In genomic region chr19:3464797-3465235, GRCh38 we compare ENCODE assay signal across 31 cellular contexts. TPM values are rescaled to one million over a fixed set of nuclear protein-coding genes. Genes with fewer than 3 reads are reported as not detected.
DNase-seq lines count a peak whose midpoint lies in the region; ATAC-seq, FAIRE-seq and TF ChIP-seq lines count a peak whose summit lies in the region.
"Had no signal": no experiment of that assay in that cellular context is flagged by ENCODE, and none has a peak within 500 bp of the region (broad histone marks: within the 10 kb centered on the region; RNA-seq: fewer than 3 reads in every experiment).

No MANE protein-coding gene starts in this region.

- H3K4me2 ChIP-seq in H9 (ENCODE audit: insufficient read depth, insufficient read length, low read length): peak overlapping the region; percentile 14
- no peak overlapping the region for H3K4me2 ChIP-seq in K562 (ENCODE audit: insufficient read depth, low read length)

- H3K4me3 ChIP-seq in K562: no peak overlapping the region
- H3K4me3 ChIP-seq in stomach: no peak overlapping the region

- TF ChIP-seq POLR2A in K562 (conservative IDR thresholded peaks at IDR 0.05) (no peak), stomach (IDR thresholded peaks at IDR 0.05) (no peak), GM12892 (IDR thresholded peaks at IDR 0.05; ENCODE audit: low read depth, low read length) (no peak)

- no peak overlapping the region for H4K5ac ChIP-seq in H9 (ENCODE audit: insufficient read length, low read depth, low read length)

- H3K27ac Mint-ChIP-seq in H9: no peak overlapping the region
- H3K27ac Mint-ChIP-seq: activated CD8-positive, alpha-beta T cell treated with anti-CD3 and anti-CD28 coated beads for 36 hours; activated naive CD4-positive, alpha-beta T cell treated with anti-CD3 and anti-CD28 coated beads, Interleukin-2, amount 50 U/mL, for 24 hours; activated T-helper 17 cell treated with anti-CD3 and anti-CD28 coated beads, Interleukin-2, amount 50 U/mL, for 72 hours had no signal

- no peak overlapping the region for H2AK5ac ChIP-seq in H9 (ENCODE audit: insufficient read length, low read length)

- no peaks in the 10 kb centered on the region for H4K20me1 ChIP-seq in H9 (ENCODE audit: control insufficient read depth, insufficient read depth, insufficient read length)
- H4K20me1 ChIP-seq in K562 (replicated peaks; ENCODE audit: control insufficient read depth, insufficient read depth, low read length): no peaks in the 10 kb centered on the region

- peaks cover 11 to 17% of the 10 kb centered on the region in 2 experiments for H3K9me3 Mint-ChIP-seq in H9
- H3K9me3 Mint-ChIP-seq: activated naive CD4-positive, alpha-beta T cell treated with anti-CD3 and anti-CD28 coated beads, Interleukin-2, amount 50 U/mL, for 24 hours; activated T-helper 17 cell treated with anti-CD3 and anti-CD28 coated beads, Interleukin-2, amount 50 U/mL, for 72 hours; central memory CD8-positive, alpha-beta T cell had no signal

- H3K4me1 ChIP-seq in H9 (ENCODE audit: insufficient read depth, low read length) (no peaks in the 10 kb centered on the region), K562 (replicated peaks in 1 of 2; ENCODE audit: control insufficient read depth in 2 of 2, insufficient read depth in 2 of 2, low read length in 2 of 2) (peaks cover 0 to 31% of the 10 kb centered on the region in 2 experiments; a peak in 2 of 5 replicates), stomach (peaks cover 11 to 73% (median 42%) of the 10 kb centered on the region in 4 donors)
- H3K4me1 ChIP-seq: BE2C had no signal

- CTCF ChIA-PET in K562 (lab: Yijun Ruan, JAX; ENCODE audit: low intra/inter-chr PET ratio): no interaction called here

- peaks cover 95% of the 10 kb centered on the region for H3K27me3 Mint-ChIP-seq in H9 (ENCODE audit: low read depth)
- H3K27me3 Mint-ChIP-seq: activated CD8-positive, alpha-beta T cell treated with anti-CD3 and anti-CD28 coated beads for 36 hours; activated naive CD4-positive, alpha-beta T cell treated with anti-CD3 and anti-CD28 coated beads, Interleukin-2, amount 50 U/mL, for 24 hours; activated T-helper 17 cell treated with anti-CD3 and anti-CD28 coated beads, Interleukin-2, amount 50 U/mL, for 72 hours; central memory CD8-positive, alpha-beta T cell; stimulated activated naive CD8-positive, alpha-beta T cell treated with anti-CD3 and anti-CD28 coated beads, Interleukin-15, amount 100 ng/mL, for 72 hours had no signal

- intact Hi-C loops in K562 (cut with micrococcal nuclease): no loop called here
- intact Hi-C loops in stomach (cut with DNase I; ENCODE audit: low total_unique reads): no loop called here

- peaks cover 0 to 4% (median 0%) of the 10 kb centered on the region in 3 experiments; a peak in 2 of 7 replicates for H3K36me3 Mint-ChIP-seq in H9 (ENCODE audit: insufficient read depth in 1 of 3, low read depth in 3 of 3)

- no peak overlapping the region for H4K8ac ChIP-seq in H9 (replicated peaks; ENCODE audit: insufficient read length, low read depth, low read length)

- no peak overlapping the region for H3K56ac ChIP-seq in H9 (ENCODE audit: insufficient read length, low read depth, low read length)

- DNase-seq in H9 (no peak), K562 (ENCODE audit: extremely low read depth in 1 of 4, low spot score in 3 of 4) (peak in 2 of 4 experiments; percentile 34 to 37), islet precursor cell (peak; percentile 54), stomach (no peak), NOMO-1 (lab: John Stamatoyannopoulos, UW; ENCODE audit: unreplicated experiment in 2 of 2) (no peak), GM12892 (ENCODE audit: insufficient read length) (no peak), OCI-M1 (lab: John Stamatoyannopoulos, UW) (no peak)
- no peak for DNase-seq in NK-92 treated with Interleukin-12 subunit alpha and Interleukin-12 subunit beta, amount 100 ng/mL, for 24 hours (lab: John Stamatoyannopoulos, UW)
- DNase-seq: ACHN; activated CD4-positive, alpha-beta T cell treated with anti-CD3 and anti-CD28 coated beads for 1 hour; activated CD8-positive, alpha-beta T cell treated with anti-CD3 and anti-CD28 coated beads for 36 hours; BE2C; dermis blood vessel endothelial cell; DMS153; Karpas-422; MV-4-11; NCI-H146; NCI-H2107; NCI-H774; small intestine; stimulated activated CD4-positive, alpha-beta T cell treated with anti-CD3 and anti-CD28 coated beads, Interleukin-1b, Interleukin-23, amount 100 ng/mL, for 48 hours; stimulated activated CD8-positive, alpha-beta memory T cell treated with anti-CD3 and anti-CD28 coated beads, Interleukin-4, amount 100 ng/mL, for 48 hours; stimulated activated naive CD8-positive, alpha-beta T cell treated with anti-CD3 and anti-CD28 coated beads, Interleukin-15, amount 100 ng/mL, for 72 hours; T-helper 2 cell; trophoblast cell had no signal

- no peak overlapping the region for H2BK20ac ChIP-seq in H9 (ENCODE audit: low read depth, low read length, poor library complexity, severe bottlenecking)

- H3K79me1 ChIP-seq in H9 (ENCODE audit: insufficient read depth, low read depth, low read length, poor library complexity, severe bottlenecking): no peaks in the 10 kb centered on the region

- H4K91ac ChIP-seq in H9 (ENCODE audit: insufficient read length, low read depth, low read length): no peak overlapping the region

- WGBS in H9 (ENCODE audit: extremely low coverage, insufficient read length, low lambda C conversion rate): no CpG with 5 or more reads among the region's 23 CpGs
- 75% methylated on average over 10 of the region's 23 CpGs for WGBS in K562 (ENCODE audit: insufficient coverage, low coverage, missing lambda C conversion rate)
- WGBS in stomach, 5 donors: 79 to 82% (median 82%) methylated on average over 15 to 23 of the region's 23 CpGs

- H3K4ac ChIP-seq in H9 (ENCODE audit: low read depth, low read length): no peak overlapping the region

- POLR2A ChIA-PET in K562 (lab: Yijun Ruan, JAX): no interaction called here

- H3K36me3 ChIP-seq in K562 (ENCODE audit: control insufficient read depth, insufficient read depth, low read length) (peaks cover 33% of the 10 kb centered on the region; the same call in 2 of the 3 replicates), stomach (peaks cover 38 to 60% (median 52%) of the 10 kb centered on the region in 4 donors)

- H3K9ac ChIP-seq in H9 (ENCODE audit: extremely low read depth, insufficient read length, low read length) (no peak overlapping the region), K562 (ENCODE audit: insufficient read depth in 1 of 2, low read depth in 2 of 2, low read length in 2 of 2) (no peak overlapping the region; a peak in 1 of 4 replicates)

- H3K4me3 Mint-ChIP-seq in H9: peak overlapping the region; percentile 40 to 79; a peak in 4 of 5 replicates
- H3K4me3 Mint-ChIP-seq: activated CD8-positive, alpha-beta T cell treated with anti-CD3 and anti-CD28 coated beads for 36 hours; activated naive CD4-positive, alpha-beta T cell treated with anti-CD3 and anti-CD28 coated beads, Interleukin-2, amount 50 U/mL, for 24 hours; activated T-helper 17 cell treated with anti-CD3 and anti-CD28 coated beads, Interleukin-2, amount 50 U/mL, for 72 hours; central memory CD8-positive, alpha-beta T cell; stimulated activated naive CD8-positive, alpha-beta T cell treated with anti-CD3 and anti-CD28 coated beads, Interleukin-15, amount 100 ng/mL, for 72 hours had no signal

- H2BK120ac ChIP-seq in H9 (ENCODE audit: low read depth, low read length, poor library complexity, severe bottlenecking): no peak overlapping the region

- no TSS peak for BruUV-seq in K562 (replicated peaks; lab: Mats Ljungman, UMichigan)

- H2BK12ac ChIP-seq in H9 (ENCODE audit: insufficient read length, low read depth, low read length): no peak overlapping the region

- TF ChIP-seq RAD21 in K562 (CRISPR knock-in tag; conservative IDR thresholded peaks at IDR 0.05 in 1 of 2, IDR thresholded peaks at IDR 0.05 in 1 of 2): no peak

- in situ Hi-C loops in K562 (cut with MboI): no loop called here

- H3K27ac ChIP-seq in H9 (ENCODE audit: insufficient read length, low read depth, low read length): no peak overlapping the region
- H3K27ac ChIP-seq in K562 (ENCODE audit: extremely low read depth, low read depth, low read length): no peak overlapping the region
- peak overlapping the region in 4 of 5 donors; percentile 8 to 90 (median 57) for H3K27ac ChIP-seq in stomach

- H3K18ac ChIP-seq in H9 (ENCODE audit: insufficient read length, low read depth, low read length): no peak overlapping the region

- no peaks in the 10 kb centered on the region for H3K9me3 ChIP-seq in H9 (ENCODE audit: control insufficient read depth, low read depth, low read length)
- H3K9me3 ChIP-seq in K562 (replicated peaks; ENCODE audit: control insufficient read depth, insufficient read depth, low read depth, low read length): peaks cover 7% of the 10 kb centered on the region
- H3K9me3 ChIP-seq in stomach: no peaks in the 10 kb centered on the region
- H3K9me3 ChIP-seq: BE2C had no signal

- ATAC-seq in K562: peak; percentile 31; the same call in 1 of the 3 replicates
- ATAC-seq: activated CD8-positive, alpha-beta T cell treated with anti-CD3 and anti-CD28 coated beads for 36 hours; activated T-helper 17 cell treated with anti-CD3 and anti-CD28 coated beads, Interleukin-2, amount 50 U/mL, for 72 hours; SK-N-SH treated with all-trans-retinoic acid at 6 μM for 48 hours had no signal

- no peak overlapping the region for H2BK5ac ChIP-seq in H9 (ENCODE audit: insufficient read length, low read length)

- H3K4me1 Mint-ChIP-seq in H9: peaks cover 7 to 15% of the 10 kb centered on the region in 2 experiments
- H3K4me1 Mint-ChIP-seq: activated naive CD4-positive, alpha-beta T cell treated with anti-CD3 and anti-CD28 coated beads, Interleukin-2, amount 50 U/mL, for 24 hours; activated T-helper 17 cell treated with anti-CD3 and anti-CD28 coated beads, Interleukin-2, amount 50 U/mL, for 72 hours; stimulated activated naive CD8-positive, alpha-beta T cell treated with anti-CD3 and anti-CD28 coated beads, Interleukin-15, amount 100 ng/mL, for 72 hours had no signal

- H2AFZ ChIP-seq in H9 (ENCODE audit: low read length): no peak overlapping the region
- no peak overlapping the region for H2AFZ ChIP-seq in K562 (ENCODE audit: low read depth, low read length)

- no peak overlapping the region for H3K23ac ChIP-seq in H9 (ENCODE audit: insufficient read length, low read depth, low read length)

- TF ChIP-seq CTCF in H9 (conservative IDR thresholded peaks at IDR 0.05): no peak
- no peak for TF ChIP-seq CTCF in K562 (IDR thresholded peaks at IDR 0.05 in 2 of 3, conservative IDR thresholded peaks at IDR 0.05 in 1 of 3; ENCODE audit: insufficient read depth in 2 of 3, low read depth in 1 of 3, low read length in 3 of 3)
- TF ChIP-seq CTCF in stomach (IDR thresholded peaks at IDR 0.05): no peak

- H3K9me1 ChIP-seq in K562 (ENCODE audit: control insufficient read depth, insufficient read depth, low read length): no peaks in the 10 kb centered on the region

- FAIRE-seq in K562 (lab: Jason Lieb, UNC) (no peak), GM12892 (lab: Jason Lieb, UNC) (no peak)
- FAIRE-seq: small intestine had no signal

- H3K79me2 ChIP-seq in H9 (ENCODE audit: insufficient read depth, low read length) (no peaks in the 10 kb centered on the region), K562 (ENCODE audit: control insufficient read depth, insufficient read depth, low read length) (no peaks in the 10 kb centered on the region)

- H2BK15ac ChIP-seq in H9 (ENCODE audit: low read depth, low read length): no peak overlapping the region

- H3K23me2 ChIP-seq in H9 (ENCODE audit: insufficient read length, low read depth, low read length, poor library complexity, severe bottlenecking): no peaks in the 10 kb centered on the region

- TF ChIP-seq EP300 in K562 (IDR thresholded peaks at IDR 0.05; ENCODE audit: low read length) (no peak), stomach (IDR thresholded peaks at IDR 0.05) (no peak)

- no peak overlapping the region for H3K14ac ChIP-seq in H9 (ENCODE audit: insufficient read depth, low read length)

- H3K27me3 ChIP-seq in H9 (ENCODE audit: insufficient read depth, low read length) (peaks cover 19% of the 10 kb centered on the region), K562 (ENCODE audit: control insufficient read depth in 2 of 2, insufficient read depth in 2 of 2, low read length in 2 of 2) (no peaks in the 10 kb centered on the region), stomach (no peaks in the 10 kb centered on the region)
- H3K27me3 ChIP-seq: BE2C had no signal

- no peak overlapping the region for H3T11ph ChIP-seq in H9 (ENCODE audit: low read length)

RNA-seq across cellular contexts. Expression of gene SMIM24, which starts 15.5 kb away (rescaled TPM):
- 1.3 and 1.9 TPM in 2 replicates for total RNA-seq in H9 (2021)
- 2.1 and 3.1 TPM in 2 replicates for total RNA-seq in K562 (2011; cell fraction: chromatin; rRNA removed; ENCODE audit: low replicate concordance)
- 3.2 and 3.8 TPM in 2 replicates for total RNA-seq in K562 (2011; cell fraction: nucleolus; rRNA removed)
- 3.5 and 8.2 TPM in 2 replicates for total RNA-seq in K562 (2011; cell fraction: nucleoplasm; rRNA removed)
- total RNA-seq in K562 (2014; rRNA removed): 0.45 and 1.2 TPM in 2 replicates
- 0.73 and 1.1 TPM in 2 replicates for total RNA-seq in K562 (2014; rRNA removed; fragmentation: Illumina TruSeq; extraction: Trizol)
- total RNA-seq in K562 (2015; rRNA removed; fragmentation: Illumina TruSeq; extraction: Trizol): not detected in 2 replicates
- total RNA-seq in K562 (2021): 1.1 and 1.4 TPM in 2 replicates
- 12.3 and 12.9 TPM in 2 replicates for polyA plus RNA-seq in K562 (2011; rRNA removed)
- polyA plus RNA-seq in K562 (2011; cell fraction: cytosol; rRNA removed): 9.2 and 18.1 TPM in 2 replicates
- 3.3 and 7.5 TPM in 2 replicates for polyA plus RNA-seq in K562 (2011; cell fraction: nucleus; rRNA removed)
- polyA plus RNA-seq in K562 (2012): 2.3 and 5.3 TPM in 2 replicates
- 2.9 and 3.0 TPM in 2 replicates for polyA plus RNA-seq in K562 (2014; fragmentation: Illumina TruSeq; extraction: Trizol)
- polyA plus RNA-seq in K562 (2014; fragmentation: Nextera tagmentation; extraction: Ambion mirVana): 1 to 10 TPM in 1 of 2 experiments, under 1 TPM in 1; 0.86 to 1.8 TPM
- 0.77 and 1.6 TPM in 2 replicates for polyA plus RNA-seq in K562 (2014; rRNA removed)
- polyA minus RNA-seq in K562 (2011; rRNA and poly(A)+ RNA removed): 3.8 and 4.3 TPM in 2 replicates
- polyA minus RNA-seq in K562 (2011; cell fraction: cytosol; rRNA and poly(A)+ RNA removed): 2.2 and 5.2 TPM in 2 replicates
- polyA minus RNA-seq in K562 (2011; cell fraction: nucleus; rRNA and poly(A)+ RNA removed): 1.7 TPM in 1 of 2 replicates, not detected in the other
- total RNA-seq in stomach: 100 to 1,000 TPM in 1 of 5 donors, 10 to 100 TPM in 1, 1 to 10 TPM in 2, not detected in 1; 1.4 to 178 (median 38.3) TPM
- polyA plus RNA-seq in stomach: 100 to 1,000 TPM in 1 of 3 donors, 10 to 100 TPM in 2; 14.1 to 116 (median 68.7) TPM
- polyA plus RNA-seq in GM12892 (2012; ENCODE audit: missing spikeins): 1.1 TPM
- total RNA-seq: dermis blood vessel endothelial cell, fibroblast of lung, pulmonary artery endothelial cell had no signal
- polyA plus RNA-seq: fibroblast of lung had no signal

RNA-seq across cellular contexts. Expression of gene SMIM44, which starts 18.4 kb away (rescaled TPM):
- not detected in 2 replicates for total RNA-seq in H9 (2021)
- total RNA-seq in K562 (2011; cell fraction: chromatin; rRNA removed; ENCODE audit: low replicate concordance): not detected in 2 replicates
- not detected in 2 replicates for total RNA-seq in K562 (2011; cell fraction: nucleolus; rRNA removed)
- total RNA-seq in K562 (2011; cell fraction: nucleoplasm; rRNA removed): not detected in 2 replicates
- total RNA-seq in K562 (2014; rRNA removed): not detected in 2 replicates
- not detected in 2 replicates for total RNA-seq in K562 (2014; rRNA removed; fragmentation: Illumina TruSeq; extraction: Trizol)
- not detected in 2 replicates for total RNA-seq in K562 (2015; rRNA removed; fragmentation: Illumina TruSeq; extraction: Trizol)
- not detected in 2 replicates for total RNA-seq in K562 (2021)
- not detected in 2 replicates for polyA plus RNA-seq in K562 (2011; rRNA removed)
- not detected in 2 replicates for polyA plus RNA-seq in K562 (2011; cell fraction: cytosol; rRNA removed)
- polyA plus RNA-seq in K562 (2011; cell fraction: nucleus; rRNA removed): not detected in 2 replicates
- polyA plus RNA-seq in K562 (2012): not detected in 2 replicates
- polyA plus RNA-seq in K562 (2014; fragmentation: Illumina TruSeq; extraction: Trizol): not detected in 2 replicates
- polyA plus RNA-seq in K562 (2014; fragmentation: Nextera tagmentation; extraction: Ambion mirVana): not detected
- not detected in 2 replicates for polyA plus RNA-seq in K562 (2014; rRNA removed)
- polyA minus RNA-seq in K562 (2011; rRNA and poly(A)+ RNA removed): not detected in 2 replicates
- not detected in 2 replicates for polyA minus RNA-seq in K562 (2011; cell fraction: cytosol; rRNA and poly(A)+ RNA removed)
- not detected in 2 replicates for polyA minus RNA-seq in K562 (2011; cell fraction: nucleus; rRNA and poly(A)+ RNA removed)
- not detected for total RNA-seq in stomach
- polyA plus RNA-seq in stomach: 1 to 10 TPM in 1 of 3 donors, not detected in 2; 2.7 TPM
- polyA plus RNA-seq in GM12892 (2012; ENCODE audit: missing spikeins): not detected
- total RNA-seq: activated CD8-positive, alpha-beta T cell treated with anti-CD3 and anti-CD28 coated beads for 36 hours; activated T-helper 17 cell treated with anti-CD3 and anti-CD28 coated beads, Interleukin-2, amount 50 U/mL, for 72 hours; dermis blood vessel endothelial cell; fibroblast of lung; pulmonary artery endothelial cell had no signal
- polyA plus RNA-seq: fibroblast of lung had no signal

RNA-seq across cellular contexts. Expression of gene DOHH, which starts 35.7 kb away (rescaled TPM):
- total RNA-seq in H9 (2021): 16.5 and 18.1 TPM in 2 replicates
- 1.7 and 7.3 TPM in 2 replicates for total RNA-seq in K562 (2011; cell fraction: chromatin; rRNA removed; ENCODE audit: low replicate concordance)
- total RNA-seq in K562 (2011; cell fraction: nucleolus; rRNA removed): 15.4 and 16.5 TPM in 2 replicates
- 6.7 and 6.9 TPM in 2 replicates for total RNA-seq in K562 (2011; cell fraction: nucleoplasm; rRNA removed)
- total RNA-seq in K562 (2014; rRNA removed): 47.2 and 58.7 TPM in 2 replicates
- total RNA-seq in K562 (2014; rRNA removed; fragmentation: Illumina TruSeq; extraction: Trizol): 1.1 and 1.8 TPM in 2 replicates
- 10.4 and 10.6 TPM in 2 replicates for total RNA-seq in K562 (2015; rRNA removed; fragmentation: Illumina TruSeq; extraction: Trizol)
- total RNA-seq in K562 (2021): 21.4 and 31.0 TPM in 2 replicates
- 5.1 and 6.3 TPM in 2 replicates for polyA plus RNA-seq in K562 (2011; rRNA removed)
- polyA plus RNA-seq in K562 (2011; cell fraction: cytosol; rRNA removed): 7.6 and 28.6 TPM in 2 replicates
- polyA plus RNA-seq in K562 (2011; cell fraction: nucleus; rRNA removed): 4.8 and 12.7 TPM in 2 replicates
- polyA plus RNA-seq in K562 (2012): 15.9 and 28.3 TPM in 2 replicates
- polyA plus RNA-seq in K562 (2014; fragmentation: Illumina TruSeq; extraction: Trizol): 1.2 and 8.2 TPM in 2 replicates
- polyA plus RNA-seq in K562 (2014; fragmentation: Nextera tagmentation; extraction: Ambion mirVana): under 1 TPM; 0.14 to 0.15 TPM
- 31.2 and 32.8 TPM in 2 replicates for polyA plus RNA-seq in K562 (2014; rRNA removed)
- polyA minus RNA-seq in K562 (2011; rRNA and poly(A)+ RNA removed): 1.1 and 2.0 TPM in 2 replicates
- 10.9 and 15.2 TPM in 2 replicates for polyA minus RNA-seq in K562 (2011; cell fraction: cytosol; rRNA and poly(A)+ RNA removed)
- 5.5 and 6.3 TPM in 2 replicates for polyA minus RNA-seq in K562 (2011; cell fraction: nucleus; rRNA and poly(A)+ RNA removed)
- 10 to 100 TPM in 2 of 5 donors, 1 to 10 TPM in 1, under 1 TPM in 1, not detected in 1; 0.45 to 21.7 (median 11.1) TPM for total RNA-seq in stomach
- 10 to 100 TPM; 10.7 to 14.1 (median 13.6) TPM for polyA plus RNA-seq in stomach
- polyA plus RNA-seq in GM12892 (2012; ENCODE audit: missing spikeins): 3.7 TPM

RNA-seq across cellular contexts. Expression of gene FZR1, which starts 41.3 kb away (rescaled TPM):
- total RNA-seq in H9 (2021) (46.0 and 51.4 TPM in 2 replicates), K562 (2014; rRNA removed) (24.1 and 42.2 TPM in 2 replicates), K562 (2014; rRNA removed; fragmentation: Illumina TruSeq; extraction: Trizol) (5.0 and 5.7 TPM in 2 replicates), K562 (2015; rRNA removed; fragmentation: Illumina TruSeq; extraction: Trizol) (18.0 and 22.3 TPM in 2 replicates), K562 (2021) (45.4 and 48.0 TPM in 2 replicates), stomach (100 to 1,000 TPM in 1 of 5 donors, 10 to 100 TPM in 3, 1 to 10 TPM in 1; 9.4 to 113 (median 31.9) TPM)
- total RNA-seq in K562 (2011; cell fraction: chromatin; rRNA removed; ENCODE audit: low replicate concordance): 50.6 and 186 TPM in 2 replicates
- 95.1 and 105 TPM in 2 replicates for total RNA-seq in K562 (2011; cell fraction: nucleolus; rRNA removed)
- total RNA-seq in K562 (2011; cell fraction: nucleoplasm; rRNA removed): 50.0 and 65.9 TPM in 2 replicates
- polyA plus RNA-seq in K562 (2011; rRNA removed) (22.2 and 37.4 TPM in 2 replicates), K562 (2014; fragmentation: Illumina TruSeq; extraction: Trizol) (21.6 and 40.6 TPM in 2 replicates), K562 (2014; fragmentation: Nextera tagmentation; extraction: Ambion mirVana) (under 1 TPM; 0.18 to 0.28 TPM), K562 (2014; rRNA removed) (23.6 and 30.6 TPM in 2 replicates), stomach (10 to 100 TPM; 10.5 to 17.2 (median 13.9) TPM)
- polyA plus RNA-seq in K562 (2011; cell fraction: cytosol; rRNA removed): 18.2 and 33.8 TPM in 2 replicates
- 112 and 152 TPM in 2 replicates for polyA plus RNA-seq in K562 (2011; cell fraction: nucleus; rRNA removed)
- polyA plus RNA-seq in K562 (2012): 39.8 and 40.4 TPM in 2 replicates
- 6.9 and 8.2 TPM in 2 replicates for polyA minus RNA-seq in K562 (2011; rRNA and poly(A)+ RNA removed)
- polyA minus RNA-seq in K562 (2011; cell fraction: cytosol; rRNA and poly(A)+ RNA removed): 32.1 and 44.7 TPM in 2 replicates
- polyA minus RNA-seq in K562 (2011; cell fraction: nucleus; rRNA and poly(A)+ RNA removed): 18.8 and 33.2 TPM in 2 replicates
- 16.5 TPM for polyA plus RNA-seq in GM12892 (2012; ENCODE audit: missing spikeins)

Comparison
In these comparisons a context has a peak if more than half of its experiments do, and no peak if none do; other contexts are left out.
1. H3K27ac ChIP-seq: peak in stomach (4 of 5); none in H9 (single experiment) and K562 (single experiment).